ENCODE assay signal across 1 cellular context in the genomic region with DNA sequence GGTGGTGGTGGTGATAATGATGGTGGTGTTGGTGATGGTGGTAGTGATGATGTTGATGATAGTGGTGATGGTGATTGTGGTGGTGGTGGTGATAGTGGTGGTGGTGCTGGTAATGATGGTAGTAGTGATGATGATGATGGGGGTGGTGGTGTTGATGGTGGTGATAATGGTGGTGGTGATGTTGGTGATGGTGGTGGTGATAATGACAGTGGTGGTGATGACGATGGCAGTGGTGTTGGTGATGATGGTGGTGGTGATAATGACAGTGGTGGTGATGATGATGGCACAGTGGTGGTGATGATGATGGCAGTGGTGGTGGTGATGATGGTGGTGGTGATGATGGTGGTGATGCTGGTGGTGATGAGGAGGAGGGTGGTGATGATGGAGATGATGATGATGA.
TF ChIP-seq lines count a peak whose summit lies in the region.

No MANE protein-coding gene starts in this region.

TF ChIP-seq in HEK293, 187 proteins besides CTCF, POLR2A, EP300 and RAD21 (continued from another document):
- 0 out of 2 replicates have a peak, but pooled peaks have one; percentile 35 for TF ChIP-seq PRDM2 (tag by site-specific recombination; IDR thresholded peaks at IDR 0.05; ENCODE audit: borderline replicate concordance)
- no peak for TF ChIP-seq ZIC2 (tag by site-specific recombination; IDR thresholded peaks at IDR 0.05)
- TF ChIP-seq ZNF146 (tag by site-specific recombination; IDR thresholded peaks at IDR 0.05), result no peak
- no peak for TF ChIP-seq ZNF2 (tag by site-specific recombination; IDR thresholded peaks at IDR 0.05)
- no peak for TF ChIP-seq TSHZ1 (tag by site-specific recombination; IDR thresholded peaks at IDR 0.05; ENCODE audit: borderline replicate concordance)
- peak; percentile 80; the same call in 1 of the 2 replicates for TF ChIP-seq SALL2 (tag by site-specific recombination; IDR thresholded peaks at IDR 0.05; ENCODE audit: borderline replicate concordance)
- TF ChIP-seq ZNF658 (tag by site-specific recombination; IDR thresholded peaks at IDR 0.05), result 0 out of 2 replicates have a peak, but pooled peaks have one; percentile 40
- 0 out of 2 replicates have a peak, but pooled peaks have one; percentile 44 for TF ChIP-seq ZNF521 (tag by site-specific recombination; IDR thresholded peaks at IDR 0.05)
- TF ChIP-seq ZNF302 (tag by site-specific recombination; IDR thresholded peaks at IDR 0.05; ENCODE audit: low read depth), result 0 out of 2 replicates have a peak, but pooled peaks have one; percentile 20
- TF ChIP-seq, protein P1, sequence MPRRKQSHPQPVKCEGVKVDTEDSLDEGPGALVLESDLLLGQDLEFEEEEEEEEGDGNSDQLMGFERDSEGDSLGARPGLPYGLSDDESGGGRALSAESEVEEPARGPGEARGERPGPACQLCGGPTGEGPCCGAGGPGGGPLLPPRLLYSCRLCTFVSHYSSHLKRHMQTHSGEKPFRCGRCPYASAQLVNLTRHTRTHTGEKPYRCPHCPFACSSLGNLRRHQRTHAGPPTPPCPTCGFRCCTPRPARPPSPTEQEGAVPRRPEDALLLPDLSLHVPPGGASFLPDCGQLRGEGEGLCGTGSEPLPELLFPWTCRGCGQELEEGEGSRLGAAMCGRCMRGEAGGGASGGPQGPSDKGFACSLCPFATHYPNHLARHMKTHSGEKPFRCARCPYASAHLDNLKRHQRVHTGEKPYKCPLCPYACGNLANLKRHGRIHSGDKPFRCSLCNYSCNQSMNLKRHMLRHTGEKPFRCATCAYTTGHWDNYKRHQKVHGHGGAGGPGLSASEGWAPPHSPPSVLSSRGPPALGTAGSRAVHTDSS (tag by site-specific recombination; IDR thresholded peaks at IDR 0.05), result peak; percentile 47; the same call in 1 of the 2 replicates
- TF ChIP-seq ZNF560 (tag by site-specific recombination; IDR thresholded peaks at IDR 0.05; ENCODE audit: borderline replicate concordance), result no peak
- TF ChIP-seq ZNF670 (tag by site-specific recombination; IDR thresholded peaks at IDR 0.05; ENCODE audit: low read depth), result no peak
